Comparison of ENCODE assay signal across 21 cellular contexts in genomic region chr11:86570020-86570419, GRCh38.
A peak's percentile ranks its signal among the peaks of the same experiment; 100 is the strongest.
DNase-seq lines count a peak whose midpoint lies in the region; ATAC-seq, FAIRE-seq and TF ChIP-seq lines count a peak whose summit lies in the region.
"Had no signal": no experiment of that assay in that cellular context is flagged by ENCODE, and none has a peak within 500 bp of the region (broad histone marks: within the 10 kb centered on the region; RNA-seq: fewer than 3 reads in every experiment).

No MANE protein-coding gene starts in this region.

- no peaks in the 10 kb centered on the region for H3K79me2 ChIP-seq in neural progenitor cell (ENCODE audit: low read depth)

- no peak overlapping the region for H2AFZ ChIP-seq in neural progenitor cell (replicated peaks)

- no peak overlapping the region for H3K27ac Mint-ChIP-seq in neural progenitor cell
- H3K27ac Mint-ChIP-seq: activated CD4-positive, alpha-beta T cell treated with anti-CD3 and anti-CD28 coated beads, Interleukin-2, amount 10 ng/mL, durations not matched to agents 7 days and 5 days; stimulated activated effector memory CD8-positive, alpha-beta T cell treated with anti-CD3 and anti-CD28 coated beads, Interleukin-12 subunit alpha, Interleukin-12 subunit beta, amount 100 ng/mL, for 72 hours had no signal

- no peaks in the 10 kb centered on the region for H3K9me3 ChIP-seq in neural progenitor cell (ENCODE audit: low read depth)
- H3K9me3 ChIP-seq: BLaER1 treated with 17β-estradiol and CSF1 and Interleukin-3, amounts not matched to agents 10 nM and 100 nM; lower lobe of right lung; thoracic aorta had no signal

- peaks cover 16% of the 10 kb centered on the region for H3K4me1 Mint-ChIP-seq in neural progenitor cell
- H3K4me1 Mint-ChIP-seq: activated CD4-positive, alpha-beta T cell treated with anti-CD3 and anti-CD28 coated beads, Interleukin-2, amount 10 ng/mL, durations not matched to agents 7 days and 5 days; stimulated activated effector memory CD8-positive, alpha-beta T cell treated with anti-CD3 and anti-CD28 coated beads, Interleukin-12 subunit alpha, Interleukin-12 subunit beta, amount 100 ng/mL, for 72 hours had no signal

- no peaks in the 10 kb centered on the region for H3K36me3 ChIP-seq in neural progenitor cell
- H3K36me3 ChIP-seq: BLaER1 treated with 17β-estradiol and CSF1 and Interleukin-3, amounts not matched to agents 10 nM and 100 nM; lower lobe of right lung; thoracic aorta had no signal

- no peak for TF ChIP-seq CTCF in neural progenitor cell (IDR thresholded peaks at IDR 0.05)

- H3K9ac ChIP-seq in neural progenitor cell: no peak overlapping the region
- H3K9ac ChIP-seq: BLaER1 treated with 17β-estradiol and CSF1 and Interleukin-3, amounts not matched to agents 10 nM and 100 nM had no signal

- H3K4me2 ChIP-seq in neural progenitor cell: no peak overlapping the region
- H3K4me2 ChIP-seq: BLaER1 treated with 17β-estradiol and CSF1 and Interleukin-3, amounts not matched to agents 10 nM and 100 nM had no signal

- no peak overlapping the region for H3K4me3 Mint-ChIP-seq in neural progenitor cell
- H3K4me3 Mint-ChIP-seq: activated CD4-positive, alpha-beta T cell treated with anti-CD3 and anti-CD28 coated beads, Interleukin-2, amount 10 ng/mL, durations not matched to agents 7 days and 5 days; natural killer cell; stimulated activated effector memory CD8-positive, alpha-beta T cell treated with anti-CD3 and anti-CD28 coated beads, Interleukin-12 subunit alpha, Interleukin-12 subunit beta, amount 100 ng/mL, for 72 hours had no signal

- no peak overlapping the region for H3K4me3 ChIP-seq in neural progenitor cell
- H3K4me3 ChIP-seq: BLaER1 treated with 17β-estradiol and CSF1 and Interleukin-3, amounts not matched to agents 10 nM and 100 nM; lower lobe of right lung; thoracic aorta had no signal

- FAIRE-seq in GM12892 (lab: Jason Lieb, UNC): no peak
- FAIRE-seq: frontal cortex, TTC549 had no signal

- peaks cover 15% of the 10 kb centered on the region for H3K4me1 ChIP-seq in neural progenitor cell

- H4K20me1 ChIP-seq in neural progenitor cell (ENCODE audit: low read depth): no peaks in the 10 kb centered on the region
- H4K20me1 ChIP-seq: BLaER1 treated with 17β-estradiol and CSF1 and Interleukin-3, amounts not matched to agents 10 nM and 100 nM had no signal

- H3K9me3 Mint-ChIP-seq in neural progenitor cell: peaks cover 2% of the 10 kb centered on the region
- H3K9me3 Mint-ChIP-seq: activated CD4-positive, alpha-beta T cell treated with anti-CD3 and anti-CD28 coated beads, Interleukin-2, amount 10 ng/mL, durations not matched to agents 7 days and 5 days; natural killer cell; stimulated activated effector memory CD8-positive, alpha-beta T cell treated with anti-CD3 and anti-CD28 coated beads, Interleukin-12 subunit alpha, Interleukin-12 subunit beta, amount 100 ng/mL, for 72 hours had no signal

- H3K27me3 Mint-ChIP-seq in neural progenitor cell (ENCODE audit: insufficient read depth, low read depth): no peaks in the 10 kb centered on the region
- H3K27me3 Mint-ChIP-seq: activated CD4-positive, alpha-beta T cell treated with anti-CD3 and anti-CD28 coated beads, Interleukin-2, amount 10 ng/mL, durations not matched to agents 7 days and 5 days had no signal

- H3K27me3 ChIP-seq in neural progenitor cell: no peaks in the 10 kb centered on the region
- H3K27me3 ChIP-seq: BLaER1 treated with 17β-estradiol and CSF1 and Interleukin-3, amounts not matched to agents 10 nM and 100 nM had no signal

- no peak for TF ChIP-seq POLR2A in GM12892 (IDR thresholded peaks at IDR 0.05; ENCODE audit: low read depth, low read length)

- peaks cover 12% of the 10 kb centered on the region for H3F3A ChIP-seq in neural progenitor cell (ENCODE audit: low read depth)

- peak; percentile 53 for ATAC-seq in GM18502 (IDR thresholded peaks at IDR 0.05; ENCODE audit: poor library complexity, unreplicated experiment)
- peak; percentile 68 for ATAC-seq in esophagus mucosa
- ATAC-seq: lower lobe of right lung; stimulated activated effector memory CD8-positive, alpha-beta T cell treated with anti-CD3 and anti-CD28 coated beads, Interleukin-12 subunit alpha, Interleukin-12 subunit beta, amount 100 ng/mL, for 72 hours had no signal

- H3K36me3 Mint-ChIP-seq in neural progenitor cell: no peaks in the 10 kb centered on the region
- H3K36me3 Mint-ChIP-seq: natural killer cell; stimulated activated effector memory CD8-positive, alpha-beta T cell treated with anti-CD3 and anti-CD28 coated beads, Interleukin-12 subunit alpha, Interleukin-12 subunit beta, amount 100 ng/mL, for 72 hours had no signal

- H3K27ac ChIP-seq in neural progenitor cell: no peak overlapping the region
- H3K27ac ChIP-seq: BLaER1 treated with 17β-estradiol and CSF1 and Interleukin-3, amounts not matched to agents 10 nM and 100 nM; lower lobe of right lung; thoracic aorta had no signal

- DNase-seq in NCI-H526 (lab: John Stamatoyannopoulos, UW): peak; percentile 60 to 67
- DNase-seq in neural progenitor cell (ENCODE audit: low spot score): peak; percentile 0
- no peak for DNase-seq in SW480 (ENCODE audit: low spot score)
- DNase-seq in NOMO-1 treated with dmso at 0.1 percent for 144 hours (lab: John Stamatoyannopoulos, UW; ENCODE audit: unreplicated experiment): no peak
- DNase-seq in GM12892 (ENCODE audit: insufficient read length): no peak
- DNase-seq: activated CD4-positive, alpha-beta T cell treated with anti-CD3 and anti-CD28 coated beads, Interleukin-2, amount 10 ng/mL, durations not matched to agents 7 days and 5 days; activated naive CD4-positive, alpha-beta T cell treated with Interleukin-2 at 50 U/mL for 16 hours; aorta; H7; lower lobe of right lung; natural killer cell; NCI-H1930; NCI-H510A; stimulated activated CD4-positive, alpha-beta T cell treated with anti-CD3 and anti-CD28 coated beads, Interleukin-12 subunit alpha, Interleukin-12 subunit beta, amount 100 ng/mL, for 4 hours had no signal

Comparison
In these comparisons a context has a peak if more than half of its experiments do, and no peak if none do; other contexts are left out.
1. DNase-seq: peak in NCI-H526 (2 of 2) and neural progenitor cell (single experiment); none in SW480 (single experiment), NOMO-1 treated with dmso at 0.1 percent for 144 hours (single experiment) and GM12892 (single experiment).